Comparison of ENCODE assay signal across 2 cellular contexts in the genomic region with DNA sequence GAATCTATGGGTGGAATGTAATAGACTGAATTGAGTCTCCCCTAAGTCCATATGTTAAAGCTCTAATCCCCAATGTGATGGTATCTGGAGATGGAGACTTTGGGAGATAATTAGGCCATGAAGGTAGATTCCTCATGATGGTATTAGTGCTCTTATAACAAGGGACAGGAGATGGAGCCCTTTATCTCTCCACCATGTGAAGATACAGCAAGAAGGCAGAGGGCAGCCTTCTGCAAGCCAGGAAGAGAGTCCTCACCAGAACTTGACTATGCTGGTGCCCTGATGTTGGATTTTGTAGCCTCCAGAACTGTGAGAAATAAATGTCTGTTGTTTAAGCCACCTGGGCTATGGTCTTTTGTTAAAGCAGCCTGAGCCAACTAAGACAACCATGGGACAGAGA.
TF ChIP-seq lines count a peak whose summit lies in the region.

No MANE protein-coding gene starts in this region.

TF ChIP-seq in HCT116, 20 proteins besides CTCF, POLR2A, EP300 and RAD21 (continued from another document):
- TF ChIP-seq, protein P1, sequence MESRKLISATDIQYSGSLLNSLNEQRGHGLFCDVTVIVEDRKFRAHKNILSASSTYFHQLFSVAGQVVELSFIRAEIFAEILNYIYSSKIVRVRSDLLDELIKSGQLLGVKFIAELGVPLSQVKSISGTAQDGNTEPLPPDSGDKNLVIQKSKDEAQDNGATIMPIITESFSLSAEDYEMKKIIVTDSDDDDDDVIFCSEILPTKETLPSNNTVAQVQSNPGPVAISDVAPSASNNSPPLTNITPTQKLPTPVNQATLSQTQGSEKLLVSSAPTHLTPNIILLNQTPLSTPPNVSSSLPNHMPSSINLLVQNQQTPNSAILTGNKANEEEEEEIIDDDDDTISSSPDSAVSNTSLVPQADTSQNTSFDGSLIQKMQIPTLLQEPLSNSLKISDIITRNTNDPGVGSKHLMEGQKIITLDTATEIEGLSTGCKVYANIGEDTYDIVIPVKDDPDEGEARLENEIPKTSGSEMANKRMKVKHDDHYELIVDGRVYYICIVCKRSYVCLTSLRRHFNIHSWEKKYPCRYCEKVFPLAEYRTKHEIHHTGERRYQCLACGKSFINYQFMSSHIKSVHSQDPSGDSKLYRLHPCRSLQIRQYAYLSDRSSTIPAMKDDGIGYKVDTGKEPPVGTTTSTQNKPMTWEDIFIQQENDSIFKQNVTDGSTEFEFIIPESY (IDR thresholded peaks at IDR 0.05; ENCODE audit: extremely low read depth, insufficient replicate concordance, low read length), result no peak
- TF ChIP-seq EZH2phosphoT487 (IDR thresholded peaks at IDR 0.05; ENCODE audit: borderline replicate concordance) (no peak), YY1 (IDR thresholded peaks at IDR 0.05; ENCODE audit: extremely low read depth, insufficient replicate concordance, low read depth, low read length) (no peak), FOSL1 (IDR thresholded peaks at IDR 0.05; ENCODE audit: low read depth) (no peak), CBX3 (IDR thresholded peaks at IDR 0.05; ENCODE audit: low read depth) (no peak), TCF7L2 (IDR thresholded peaks at IDR 0.05; ENCODE audit: borderline replicate concordance, extremely low read depth, insufficient read depth, insufficient read length) (no peak), POLR2AphosphoS5 (IDR thresholded peaks at IDR 0.05; ENCODE audit: low read depth, low read length) (no peak), ZNF274 (IDR thresholded peaks at IDR 0.05; ENCODE audit: low read depth, low read length) (no peak), SP1 (IDR thresholded peaks at IDR 0.05; ENCODE audit: low read depth) (no peak)
- TF ChIP-seq, protein P2, sequence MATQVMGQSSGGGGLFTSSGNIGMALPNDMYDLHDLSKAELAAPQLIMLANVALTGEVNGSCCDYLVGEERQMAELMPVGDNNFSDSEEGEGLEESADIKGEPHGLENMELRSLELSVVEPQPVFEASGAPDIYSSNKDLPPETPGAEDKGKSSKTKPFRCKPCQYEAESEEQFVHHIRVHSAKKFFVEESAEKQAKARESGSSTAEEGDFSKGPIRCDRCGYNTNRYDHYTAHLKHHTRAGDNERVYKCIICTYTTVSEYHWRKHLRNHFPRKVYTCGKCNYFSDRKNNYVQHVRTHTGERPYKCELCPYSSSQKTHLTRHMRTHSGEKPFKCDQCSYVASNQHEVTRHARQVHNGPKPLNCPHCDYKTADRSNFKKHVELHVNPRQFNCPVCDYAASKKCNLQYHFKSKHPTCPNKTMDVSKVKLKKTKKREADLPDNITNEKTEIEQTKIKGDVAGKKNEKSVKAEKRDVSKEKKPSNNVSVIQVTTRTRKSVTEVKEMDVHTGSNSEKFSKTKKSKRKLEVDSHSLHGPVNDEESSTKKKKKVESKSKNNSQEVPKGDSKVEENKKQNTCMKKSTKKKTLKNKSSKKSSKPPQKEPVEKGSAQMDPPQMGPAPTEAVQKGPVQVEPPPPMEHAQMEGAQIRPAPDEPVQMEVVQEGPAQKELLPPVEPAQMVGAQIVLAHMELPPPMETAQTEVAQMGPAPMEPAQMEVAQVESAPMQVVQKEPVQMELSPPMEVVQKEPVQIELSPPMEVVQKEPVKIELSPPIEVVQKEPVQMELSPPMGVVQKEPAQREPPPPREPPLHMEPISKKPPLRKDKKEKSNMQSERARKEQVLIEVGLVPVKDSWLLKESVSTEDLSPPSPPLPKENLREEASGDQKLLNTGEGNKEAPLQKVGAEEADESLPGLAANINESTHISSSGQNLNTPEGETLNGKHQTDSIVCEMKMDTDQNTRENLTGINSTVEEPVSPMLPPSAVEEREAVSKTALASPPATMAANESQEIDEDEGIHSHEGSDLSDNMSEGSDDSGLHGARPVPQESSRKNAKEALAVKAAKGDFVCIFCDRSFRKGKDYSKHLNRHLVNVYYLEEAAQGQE (IDR thresholded peaks at IDR 0.05; ENCODE audit: low read depth), result no peak
- TF ChIP-seq, protein P3, sequence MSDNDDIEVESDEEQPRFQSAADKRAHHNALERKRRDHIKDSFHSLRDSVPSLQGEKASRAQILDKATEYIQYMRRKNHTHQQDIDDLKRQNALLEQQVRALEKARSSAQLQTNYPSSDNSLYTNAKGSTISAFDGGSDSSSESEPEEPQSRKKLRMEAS (IDR thresholded peaks at IDR 0.05), result no peak
TF ChIP-seq in HCT116: peak in this region for 0.

TF ChIP-seq in WTC11, 78 proteins besides CTCF, POLR2A, EP300 and RAD21 (continued from another document):
- TF ChIP-seq, protein P4, sequence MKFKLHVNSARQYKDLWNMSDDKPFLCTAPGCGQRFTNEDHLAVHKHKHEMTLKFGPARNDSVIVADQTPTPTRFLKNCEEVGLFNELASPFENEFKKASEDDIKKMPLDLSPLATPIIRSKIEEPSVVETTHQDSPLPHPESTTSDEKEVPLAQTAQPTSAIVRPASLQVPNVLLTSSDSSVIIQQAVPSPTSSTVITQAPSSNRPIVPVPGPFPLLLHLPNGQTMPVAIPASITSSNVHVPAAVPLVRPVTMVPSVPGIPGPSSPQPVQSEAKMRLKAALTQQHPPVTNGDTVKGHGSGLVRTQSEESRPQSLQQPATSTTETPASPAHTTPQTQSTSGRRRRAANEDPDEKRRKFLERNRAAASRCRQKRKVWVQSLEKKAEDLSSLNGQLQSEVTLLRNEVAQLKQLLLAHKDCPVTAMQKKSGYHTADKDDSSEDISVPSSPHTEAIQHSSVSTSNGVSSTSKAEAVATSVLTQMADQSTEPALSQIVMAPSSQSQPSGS (CRISPR knock-in tag; IDR thresholded peaks at IDR 0.05; ENCODE audit: borderline replicate concordance, low read depth), result no peak
- TF ChIP-seq MYBL2 (CRISPR knock-in tag; IDR thresholded peaks at IDR 0.05) (no peak), HMGA2 (CRISPR knock-in tag; IDR thresholded peaks at IDR 0.05) (no peak), ELF4 (CRISPR knock-in tag; IDR thresholded peaks at IDR 0.05; ENCODE audit: low read depth) (no peak), RORB (CRISPR knock-in tag; IDR thresholded peaks at IDR 0.05) (no peak), NFATC4 (CRISPR knock-in tag; IDR thresholded peaks at IDR 0.05) (no peak), MXD4 (CRISPR knock-in tag; IDR thresholded peaks at IDR 0.05; ENCODE audit: borderline replicate concordance) (no peak), JAZF1 (CRISPR knock-in tag; IDR thresholded peaks at IDR 0.05) (no peak)
- TF ChIP-seq, protein P5, sequence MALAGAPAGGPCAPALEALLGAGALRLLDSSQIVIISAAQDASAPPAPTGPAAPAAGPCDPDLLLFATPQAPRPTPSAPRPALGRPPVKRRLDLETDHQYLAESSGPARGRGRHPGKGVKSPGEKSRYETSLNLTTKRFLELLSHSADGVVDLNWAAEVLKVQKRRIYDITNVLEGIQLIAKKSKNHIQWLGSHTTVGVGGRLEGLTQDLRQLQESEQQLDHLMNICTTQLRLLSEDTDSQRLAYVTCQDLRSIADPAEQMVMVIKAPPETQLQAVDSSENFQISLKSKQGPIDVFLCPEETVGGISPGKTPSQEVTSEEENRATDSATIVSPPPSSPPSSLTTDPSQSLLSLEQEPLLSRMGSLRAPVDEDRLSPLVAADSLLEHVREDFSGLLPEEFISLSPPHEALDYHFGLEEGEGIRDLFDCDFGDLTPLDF (CRISPR knock-in tag; IDR thresholded peaks at IDR 0.05), result no peak
- TF ChIP-seq, protein P6, sequence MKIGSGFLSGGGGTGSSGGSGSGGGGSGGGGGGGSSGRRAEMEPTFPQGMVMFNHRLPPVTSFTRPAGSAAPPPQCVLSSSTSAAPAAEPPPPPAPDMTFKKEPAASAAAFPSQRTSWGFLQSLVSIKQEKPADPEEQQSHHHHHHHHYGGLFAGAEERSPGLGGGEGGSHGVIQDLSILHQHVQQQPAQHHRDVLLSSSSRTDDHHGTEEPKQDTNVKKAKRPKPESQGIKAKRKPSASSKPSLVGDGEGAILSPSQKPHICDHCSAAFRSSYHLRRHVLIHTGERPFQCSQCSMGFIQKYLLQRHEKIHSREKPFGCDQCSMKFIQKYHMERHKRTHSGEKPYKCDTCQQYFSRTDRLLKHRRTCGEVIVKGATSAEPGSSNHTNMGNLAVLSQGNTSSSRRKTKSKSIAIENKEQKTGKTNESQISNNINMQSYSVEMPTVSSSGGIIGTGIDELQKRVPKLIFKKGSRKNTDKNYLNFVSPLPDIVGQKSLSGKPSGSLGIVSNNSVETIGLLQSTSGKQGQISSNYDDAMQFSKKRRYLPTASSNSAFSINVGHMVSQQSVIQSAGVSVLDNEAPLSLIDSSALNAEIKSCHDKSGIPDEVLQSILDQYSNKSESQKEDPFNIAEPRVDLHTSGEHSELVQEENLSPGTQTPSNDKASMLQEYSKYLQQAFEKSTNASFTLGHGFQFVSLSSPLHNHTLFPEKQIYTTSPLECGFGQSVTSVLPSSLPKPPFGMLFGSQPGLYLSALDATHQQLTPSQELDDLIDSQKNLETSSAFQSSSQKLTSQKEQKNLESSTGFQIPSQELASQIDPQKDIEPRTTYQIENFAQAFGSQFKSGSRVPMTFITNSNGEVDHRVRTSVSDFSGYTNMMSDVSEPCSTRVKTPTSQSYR (CRISPR knock-in tag; IDR thresholded peaks at IDR 0.05), result no peak
